In genomic region chr12:20000229-20000869, GRCh38 we compare ENCODE assay signal across 21 cellular contexts.
A peak's percentile ranks its signal among the peaks of the same experiment; 100 is the strongest.
DNase-seq lines count a peak whose midpoint lies in the region; ATAC-seq, FAIRE-seq and TF ChIP-seq lines count a peak whose summit lies in the region.
"Had no signal": no experiment of that assay in that cellular context is flagged by ENCODE, and none has a peak within 500 bp of the region (broad histone marks: within the 10 kb centered on the region; RNA-seq: fewer than 3 reads in every experiment).

No MANE protein-coding gene starts in this region.

- in situ Hi-C loops in HepG2 (cut with HindIII; ENCODE audit: extremely low pct_ligation_motif_present, low pct_unique_long_range_greater_than_20kb) = no loop called here

- no peaks in the 10 kb centered on the region for H3K27me3 Mint-ChIP-seq in osteocyte (ENCODE audit: unreplicated experiment)
- H3K27me3 Mint-ChIP-seq in naive thymus-derived CD4-positive, alpha-beta T cell = no peaks in the 10 kb centered on the region
- H3K27me3 Mint-ChIP-seq: activated B cell treated with CpG ODN at 0.5 μM for 24 hours had no signal

- H3K4me2 ChIP-seq in HepG2 (ENCODE audit: low read depth, low read length) (no peak overlapping the region), SK-N-SH (no peak overlapping the region)

- H4K20me1 ChIP-seq in HepG2 (ENCODE audit: insufficient read depth, low read length) (no peaks in the 10 kb centered on the region), SK-N-SH (ENCODE audit: insufficient read depth) (no peaks in the 10 kb centered on the region)

- no peak for TF ChIP-seq EP300 in HepG2 (IDR thresholded peaks at IDR 0.05; ENCODE audit: low read depth in 2 of 2, low read length in 2 of 2)
- no peak for TF ChIP-seq EP300 in HepG2 (CRISPR knock-in tag; IDR thresholded peaks at IDR 0.05; ENCODE audit: borderline replicate concordance)
- no peak for TF ChIP-seq EP300 in SK-N-SH (IDR thresholded peaks at IDR 0.05; ENCODE audit: borderline replicate concordance in 1 of 2, low read depth in 1 of 2, low read length in 1 of 2)

- H3K4me3 ChIP-seq in right lobe of liver = no peak overlapping the region
- H3K4me3 ChIP-seq in HepG2 (replicated peaks in 1 of 3; ENCODE audit: insufficient read depth in 1 of 3, low read depth in 2 of 3, low read length in 3 of 3) = no peak overlapping the region
- H3K4me3 ChIP-seq in SK-N-SH (ENCODE audit: low read depth in 2 of 2, low read length in 1 of 2) = no peak overlapping the region
- H3K4me3 ChIP-seq in right atrium auricular region = no peak overlapping the region
- no peak overlapping the region for H3K4me3 ChIP-seq in naive thymus-derived CD4-positive, alpha-beta T cell (ENCODE audit: low read length)
- H3K4me3 ChIP-seq: uterus had no signal

- DNase-seq in right lobe of liver (no peak), HepG2 (ENCODE audit: low spot score) (no peak), SK-N-SH (no peak), right atrium auricular region (ENCODE audit: low spot score) (no peak), osteocyte (ENCODE audit: extremely low spot score, unreplicated experiment) (no peak), cerebellum (ENCODE audit: low spot score) (no peak), NCI-H1930 (lab: John Stamatoyannopoulos, UW) (no peak)
- no peak for DNase-seq in naive thymus-derived CD4-positive, alpha-beta T cell
- DNase-seq: activated B cell treated with CpG ODN at 0.5 μM for 24 hours; activated CD4-positive, alpha-beta T cell treated with anti-CD3 and anti-CD28 coated beads, Interleukin-2, amount 50 U/mL, for 48 hours; activated naive CD4-positive, alpha-beta T cell; activated T-cell treated with anti-CD3 and anti-CD28 coated beads for 4 hours; C1 segment of cervical spinal cord; caudate nucleus; erythroblast; NCI-H1092; nucleus accumbens; substantia nigra; T1000; uterus had no signal

- no peaks in the 10 kb centered on the region for H3K9me2 ChIP-seq in SK-N-SH

- POLR2A ChIA-PET in HepG2 (lab: Yijun Ruan, JAX) (no interaction called here), SK-N-SH (lab: Yijun Ruan, JAX) (no interaction called here)
- POLR2A ChIA-PET in naive thymus-derived CD4-positive, alpha-beta T cell (lab: Charles Lee) = interaction anchor here (0.6 kb wide), 1 partner anchor 14 kb away, joined by 3 read pairs; no protein-coding TSS in a partner anchor

- H3K4me1 Mint-ChIP-seq in osteocyte (ENCODE audit: unreplicated experiment) = peaks cover 22% of the 10 kb centered on the region
- H3K4me1 Mint-ChIP-seq in naive thymus-derived CD4-positive, alpha-beta T cell = no peaks in the 10 kb centered on the region
- H3K4me1 Mint-ChIP-seq: activated B cell treated with CpG ODN at 0.5 μM for 24 hours had no signal

- no TSS peak for BruUV-seq in HepG2 (replicated peaks; lab: Mats Ljungman, UMichigan)

- H3K36me3 ChIP-seq in right lobe of liver (no peaks in the 10 kb centered on the region), HepG2 (replicated peaks in 1 of 2; ENCODE audit: control insufficient read depth in 1 of 2, insufficient read depth in 2 of 2, low read length in 2 of 2) (no peaks in the 10 kb centered on the region), SK-N-SH (replicated peaks in 1 of 2; ENCODE audit: control insufficient read depth in 1 of 2, insufficient read depth in 2 of 2, low read length in 1 of 2) (no peaks in the 10 kb centered on the region), right atrium auricular region (no peaks in the 10 kb centered on the region)
- no peaks in the 10 kb centered on the region for H3K36me3 ChIP-seq in naive thymus-derived CD4-positive, alpha-beta T cell (ENCODE audit: control insufficient read depth in 2 of 3, insufficient read depth in 3 of 3, low read length in 3 of 3)
- H3K36me3 ChIP-seq: uterus had no signal

- H3K79me2 ChIP-seq in HepG2 (ENCODE audit: insufficient read depth, low read length) (no peaks in the 10 kb centered on the region), SK-N-SH (ENCODE audit: insufficient read depth) (no peaks in the 10 kb centered on the region)

- intact Hi-C loops in right lobe of liver (cut with DNase I) (no loop called here), HepG2 (cut with micrococcal nuclease; ENCODE audit: unreplicated experiment) (no loop called here)
- intact Hi-C loops in naive thymus-derived CD4-positive, alpha-beta T cell (cut with micrococcal nuclease) = no loop called here

- peaks cover 4% of the 10 kb centered on the region for H3K9me3 Mint-ChIP-seq in osteocyte (ENCODE audit: unreplicated experiment)
- peaks cover 0 to 5% (median 0%) of the 10 kb centered on the region in 11 donors for H3K9me3 Mint-ChIP-seq in naive thymus-derived CD4-positive, alpha-beta T cell

- no peak for TF ChIP-seq CTCF in right lobe of liver (IDR thresholded peaks at IDR 0.05)
- no peak for TF ChIP-seq CTCF in HepG2 (CRISPR knock-in tag; IDR thresholded peaks at IDR 0.05)
- no peak for TF ChIP-seq CTCF in SK-N-SH (IDR thresholded peaks at IDR 0.05)
- no peak for TF ChIP-seq CTCF in right atrium auricular region (IDR thresholded peaks at IDR 0.05)
- no peak for TF ChIP-seq CTCF in osteocyte (IDR thresholded peaks at IDR 0.05)

- TF ChIP-seq RAD21 in HepG2 (CRISPR knock-in tag; IDR thresholded peaks at IDR 0.05) (no peak), SK-N-SH (IDR thresholded peaks at IDR 0.05; ENCODE audit: low read length) (no peak)

- H3K36me3 Mint-ChIP-seq in osteocyte (ENCODE audit: unreplicated experiment) = no peaks in the 10 kb centered on the region
- H3K36me3 Mint-ChIP-seq in naive thymus-derived CD4-positive, alpha-beta T cell = no peaks in the 10 kb centered on the region

- no peak overlapping the region for H3K4me3 Mint-ChIP-seq in osteocyte (ENCODE audit: unreplicated experiment)
- no peak overlapping the region for H3K4me3 Mint-ChIP-seq in naive thymus-derived CD4-positive, alpha-beta T cell
- H3K4me3 Mint-ChIP-seq: activated B cell treated with CpG ODN at 0.5 μM for 24 hours had no signal

- TF ChIP-seq POLR2A in right lobe of liver (IDR thresholded peaks at IDR 0.05) = no peak
- no peak for TF ChIP-seq POLR2A in HepG2 (IDR thresholded peaks at IDR 0.05; ENCODE audit: insufficient read depth in 1 of 2, low read depth in 2 of 2, low read length in 2 of 2)

- H3K4me1 ChIP-seq in right lobe of liver (peaks cover 0 to 32% (median 7%) of the 10 kb centered on the region in 4 donors), HepG2 (ENCODE audit: insufficient read depth, low read length) (no peaks in the 10 kb centered on the region), SK-N-SH (ENCODE audit: control insufficient read depth in 1 of 2, insufficient read depth in 2 of 2, low read depth in 1 of 2, low read length in 1 of 2) (no peaks in the 10 kb centered on the region; a peak in 1 of 4 replicates), right atrium auricular region (peaks cover 0 to 16% of the 10 kb centered on the region in 2 donors)
- no peaks in the 10 kb centered on the region for H3K4me1 ChIP-seq in naive thymus-derived CD4-positive, alpha-beta T cell (ENCODE audit: control insufficient read depth in 2 of 2, insufficient read depth in 2 of 2, low read length in 2 of 2)
- H3K4me1 ChIP-seq: uterus had no signal

- CTCF ChIA-PET in HepG2 (lab: Yijun Ruan, JAX; ENCODE audit: low intra/inter-chr PET ratio, low total read pairs) (no interaction called here), SK-N-SH (lab: Yijun Ruan, JAX) (interaction anchor here (1.2 kb wide), 1 partner anchor 232 kb away, joined by 3 read pairs; no protein-coding TSS in a partner anchor)
- CTCF ChIA-PET in naive thymus-derived CD4-positive, alpha-beta T cell (lab: Charles Lee) = no interaction called here

- WGBS in right lobe of liver (ENCODE audit: insufficient coverage, low coverage, low lambda C conversion rate, missing lambda C conversion rate) = 27% methylated on average over 4 of the region's 4 CpGs
- WGBS in HepG2 (ENCODE audit: low lambda C conversion rate) = 0% methylated on average over 4 of the region's 4 CpGs
- WGBS in SK-N-SH (ENCODE audit: low lambda C conversion rate) = 48% methylated on average over 4 of the region's 4 CpGs

- peak in 3 of 4 donors; percentile 24 to 66 (median 40) for ATAC-seq in right lobe of liver
- no peak for ATAC-seq in HepG2
- no peak for ATAC-seq in naive thymus-derived CD4-positive, alpha-beta T cell

- H3K9ac ChIP-seq in HepG2 (ENCODE audit: insufficient read depth, low read depth, low read length) (no peak overlapping the region), SK-N-SH (no peak overlapping the region)

- no peak for FAIRE-seq in HepG2 (lab: Jason Lieb, UNC)
- FAIRE-seq: frontal cortex had no signal

- H3K27ac Mint-ChIP-seq in osteocyte (ENCODE audit: unreplicated experiment) = no peak overlapping the region
- no peak overlapping the region for H3K27ac Mint-ChIP-seq in naive thymus-derived CD4-positive, alpha-beta T cell
- H3K27ac Mint-ChIP-seq: activated B cell treated with CpG ODN at 0.5 μM for 24 hours had no signal

- no peaks in the 10 kb centered on the region for H3K9me3 ChIP-seq in right lobe of liver
- H3K9me3 ChIP-seq in HepG2 (ENCODE audit: low read length) = no peaks in the 10 kb centered on the region
- H3K9me3 ChIP-seq in SK-N-SH = no peaks in the 10 kb centered on the region
- H3K9me3 ChIP-seq in right atrium auricular region = no peaks in the 10 kb centered on the region
- no peaks in the 10 kb centered on the region for H3K9me3 ChIP-seq in naive thymus-derived CD4-positive, alpha-beta T cell (ENCODE audit: control insufficient read depth in 2 of 3, low read length in 3 of 3)
- H3K9me3 ChIP-seq: uterus had no signal

- H2AFZ ChIP-seq in HepG2 (ENCODE audit: low read length) (no peak overlapping the region), SK-N-SH (ENCODE audit: low read depth) (no peak overlapping the region)

- H3K27me3 ChIP-seq in right lobe of liver (no peaks in the 10 kb centered on the region), HepG2 (ENCODE audit: control insufficient read depth in 1 of 2, insufficient read depth in 2 of 2, low read length in 2 of 2) (no peaks in the 10 kb centered on the region), SK-N-SH (ENCODE audit: insufficient read depth) (no peaks in the 10 kb centered on the region), right atrium auricular region (no peaks in the 10 kb centered on the region)
- H3K27me3 ChIP-seq in naive thymus-derived CD4-positive, alpha-beta T cell (ENCODE audit: control insufficient read depth in 2 of 2, insufficient read depth in 2 of 2, low read length in 2 of 2) = no peaks in the 10 kb centered on the region
- H3K27me3 ChIP-seq: uterus had no signal

- H3F3A ChIP-seq in SK-N-SH (replicated peaks; ENCODE audit: insufficient read depth) = no peaks in the 10 kb centered on the region

- no peak overlapping the region for H3K27ac ChIP-seq in right lobe of liver
- no peak overlapping the region for H3K27ac ChIP-seq in HepG2 (ENCODE audit: extremely low read length, insufficient read depth, low read length)
- H3K27ac ChIP-seq in SK-N-SH (ENCODE audit: low read depth in 2 of 2, low read length in 1 of 2) = no peak overlapping the region
- peak overlapping the region; percentile 22 to 70 for H3K27ac ChIP-seq in right atrium auricular region
- no peak overlapping the region for H3K27ac ChIP-seq in naive thymus-derived CD4-positive, alpha-beta T cell (ENCODE audit: low read depth, low read length)
- H3K27ac ChIP-seq: uterus had no signal

TF ChIP-seq in HepG2, 621 proteins besides CTCF, POLR2A, EP300 and RAD21 (continues in another document):
- no peak for TF ChIP-seq ZNF556 (CRISPR knock-in tag; IDR thresholded peaks at IDR 0.05; ENCODE audit: borderline replicate concordance)

TF ChIP-seq in SK-N-SH, 30 proteins besides CTCF, POLR2A, EP300 and RAD21:
- TF ChIP-seq TCF12 (IDR thresholded peaks at IDR 0.05) = peak; percentile 40
- no peak for TF ChIP-seq SMC3 (IDR thresholded peaks at IDR 0.05; ENCODE audit: low read depth, low read length)

Comparison
In these comparisons a context has a peak if more than half of its experiments do, and no peak if none do; other contexts are left out.
1. ATAC-seq: peak in right lobe of liver (3 of 4); none in HepG2 (single experiment) and naive thymus-derived CD4-positive, alpha-beta T cell (single experiment).
2. H3K27ac ChIP-seq: peak in right atrium auricular region (2 of 2); none in right lobe of liver (0 of 3), HepG2 (single experiment), SK-N-SH (0 of 2) and naive thymus-derived CD4-positive, alpha-beta T cell (single experiment).